ENCODE assay signal across 15 cellular contexts in the genomic region with DNA sequence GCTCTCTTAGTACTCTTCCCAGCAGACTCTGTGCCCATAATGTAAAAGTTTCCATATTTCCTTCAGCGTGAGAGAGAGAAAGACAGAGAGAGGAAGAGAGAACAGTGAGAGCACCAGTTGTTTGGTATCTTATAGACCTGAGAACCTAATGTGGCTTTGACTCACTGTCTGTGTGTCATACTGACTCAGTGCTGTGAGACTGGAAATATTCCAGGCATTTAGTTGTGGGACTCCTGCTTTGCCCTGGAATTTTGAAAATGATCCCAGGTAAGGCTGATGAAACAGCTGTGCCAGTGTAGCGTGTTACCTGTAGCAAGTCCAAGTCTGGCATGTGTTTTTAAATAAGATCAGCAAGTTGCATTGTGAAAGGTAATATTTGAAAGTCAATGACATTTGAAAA.
DNase-seq lines count a peak whose midpoint lies in the region; ATAC-seq and TF ChIP-seq lines count a peak whose summit lies in the region.
"Had no signal": no experiment of that assay in that cellular context is flagged by ENCODE, and none has a peak within 500 bp of the region (broad histone marks: within the 10 kb centered on the region; RNA-seq: fewer than 3 reads in every experiment).

No MANE protein-coding gene starts in this region.

- no peak for TF ChIP-seq POLR2A in thyroid gland (IDR thresholded peaks at IDR 0.05)

- 2 to 6% methylated on average over 2 of the region's 2 CpGs for WGBS in GM23248 (ENCODE audit: low coverage in 1 of 2, low lambda C conversion rate in 2 of 2, missing lambda C conversion rate in 2 of 2), 2 experiments
- 75 to 86% methylated on average over 2 of the region's 2 CpGs for WGBS in thyroid gland, 2 donors

- intact Hi-C loops in thyroid gland (cut with DNase I), result no loop called here

- H3K27ac ChIP-seq in GM23248, result peak overlapping the region; percentile 51
- no peak overlapping the region for H3K27ac ChIP-seq in thyroid gland

- ATAC-seq in esophagus mucosa, result peak; percentile 62
- ATAC-seq in GM21529 (IDR thresholded peaks at IDR 0.05; ENCODE audit: unreplicated experiment), result no peak
- ATAC-seq: natural killer cell had no signal

- H3F3A ChIP-seq in GM23248 (ENCODE audit: insufficient read depth), result peaks cover 12% of the 10 kb centered on the region

- no peaks in the 10 kb centered on the region for H3K79me2 ChIP-seq in GM23248 (ENCODE audit: insufficient read depth)

- H3K4me2 ChIP-seq in GM23248 (ENCODE audit: unreplicated experiment), result peak overlapping the region; percentile 41

- peak; percentile 89 for DNase-seq in GM23248
- DNase-seq in RKO (ENCODE audit: low spot score), result peak; percentile 74
- DNase-seq in skeletal muscle cell (ENCODE audit: low read depth), result peak; percentile 59
- no peak for DNase-seq in thyroid gland
- no peak for DNase-seq in stimulated activated CD4-positive, alpha-beta T cell treated with anti-CD3 and anti-CD28 coated beads, Interleukin-4, amount 100 ng/mL, for 24 hours
- DNase-seq in Ammon's horn (ENCODE audit: low spot score), result no peak
- DNase-seq: activated T-cell treated with anti-CD3 and anti-CD28 coated beads for 4 hours; COR-L47; GOT3; KBM-7; natural killer cell; RPMI8226; stimulated activated CD4-positive, alpha-beta T cell treated with anti-CD3 and anti-CD28 coated beads, Interleukin-15, amount 100 ng/mL, for 24 hours had no signal

- no peaks in the 10 kb centered on the region for H3K27me3 ChIP-seq in GM23248 (replicated peaks; ENCODE audit: insufficient read depth)
- H3K27me3 ChIP-seq in thyroid gland, result no peaks in the 10 kb centered on the region

- H3K36me3 ChIP-seq in GM23248 (ENCODE audit: low read depth) (no peaks in the 10 kb centered on the region), thyroid gland (no peaks in the 10 kb centered on the region)

- no peak for TF ChIP-seq CTCF in thyroid gland (IDR thresholded peaks at IDR 0.05)

- in situ Hi-C loops in GM23248 (cut with MboI), result no loop called here

- H3K9ac ChIP-seq in GM23248, result no peak overlapping the region

- H3K4me1 ChIP-seq in GM23248 (ENCODE audit: insufficient read depth) (peaks cover 40% of the 10 kb centered on the region), thyroid gland (no peaks in the 10 kb centered on the region)

- H3K9me2 ChIP-seq in GM23248 (ENCODE audit: insufficient read depth), result no peaks in the 10 kb centered on the region

- no peak overlapping the region; the same call in 1 of the 2 replicates for H2AFZ ChIP-seq in GM23248

- H3K4me3 ChIP-seq in GM23248, result peak overlapping the region; percentile 6; the same call in 1 of the 2 replicates
- H3K4me3 ChIP-seq in skeletal muscle cell (ENCODE audit: low read depth, low read length), result no peak overlapping the region
- H3K4me3 ChIP-seq in thyroid gland (replicated peaks in 1 of 3), result no peak overlapping the region

- H4K20me1 ChIP-seq in GM23248 (ENCODE audit: insufficient read depth), result no peaks in the 10 kb centered on the region

- H3K9me3 ChIP-seq in GM23248 (ENCODE audit: low read depth) (no peaks in the 10 kb centered on the region), thyroid gland (no peaks in the 10 kb centered on the region)

Comparison
In these comparisons a context has a peak if more than half of its experiments do, and no peak if none do; other contexts are left out.
1. DNase-seq: peak in GM23248 (single experiment), RKO (single experiment) and skeletal muscle cell (single experiment); none in thyroid gland (0 of 2), stimulated activated CD4-positive, alpha-beta T cell treated with anti-CD3 and anti-CD28 coated beads, Interleukin-4, amount 100 ng/mL, for 24 hours (single experiment) and Ammon's horn (single experiment).